Comparison of ENCODE assay signal across 38 cellular contexts in the genomic region with DNA sequence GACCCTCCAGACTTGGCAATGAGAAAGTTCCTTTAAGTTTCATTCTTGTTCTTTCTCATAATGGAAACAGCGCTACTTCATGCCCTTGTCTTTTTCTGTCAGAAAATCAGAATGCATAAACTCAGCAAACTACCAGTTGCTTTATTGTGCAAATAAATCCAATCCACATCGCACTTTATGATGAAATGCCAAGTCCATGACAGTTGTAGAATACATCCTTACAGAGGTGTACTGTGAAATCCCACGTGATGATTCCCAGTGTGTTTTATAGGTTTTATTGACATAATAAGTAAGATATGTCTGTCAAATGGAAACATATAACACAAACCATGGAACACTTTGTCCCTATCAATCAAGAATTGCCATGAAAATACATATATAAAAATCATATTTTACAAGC.
"Had no signal": no experiment of that assay in that cellular context is flagged by ENCODE, and none has a peak within 500 bp of the region (broad histone marks: within the 10 kb centered on the region; RNA-seq: fewer than 3 reads in every experiment).

No MANE protein-coding gene starts in this region.

- H3K9me3 ChIP-seq: ascending aorta had no signal

- H3K9me3 Mint-ChIP-seq: activated CD4-positive, alpha-beta memory T cell treated with anti-CD3 and anti-CD28 coated beads, Interleukin-2, amount 10 ng/mL, durations not matched to agents 7 days and 5 days; activated CD4-positive, alpha-beta T cell treated with anti-CD3 and anti-CD28 coated beads, Interleukin-2, amount 10 ng/mL, durations not matched to agents 7 days and 5 days; activated naive CD4-positive, alpha-beta T cell treated with anti-CD3 and anti-CD28 coated beads, Interleukin-2, amount 50 U/mL, for 24 hours; activated naive CD8-positive, alpha-beta T cell treated with anti-CD3 and anti-CD28 coated beads, Interleukin-2, amount 10 ng/mL, durations not matched to agents 7 days and 5 days; activated naive CD8-positive, alpha-beta T cell treated with anti-CD3 and anti-CD28 coated beads, Interleukin-2, amount 50 U/mL, for 24 hours; brain; T-helper 1 cell treated with Interleukin-12 subunit alpha and Interleukin-12 subunit beta and Interleukin-4 antibody, amounts not matched to agents 30 μg/mL and 1 μg/mL, for 36 hours had no signal

- H3K4me1 Mint-ChIP-seq: activated B cell treated with CpG ODN at 0.5 μM for 24 hours; activated CD4-positive, alpha-beta memory T cell treated with anti-CD3 and anti-CD28 coated beads, Interleukin-2, amount 10 ng/mL, durations not matched to agents 7 days and 5 days; activated CD4-positive, alpha-beta T cell treated with anti-CD3 and anti-CD28 coated beads for 36 hours; activated CD4-positive, alpha-beta T cell treated with anti-CD3 and anti-CD28 coated beads, Interleukin-2, amount 10 ng/mL, durations not matched to agents 7 days and 5 days; activated CD8-positive, alpha-beta memory T cell treated with anti-CD3 and anti-CD28 coated beads, Interleukin-2, amount 10 ng/mL, durations not matched to agents 7 days and 5 days; activated naive CD4-positive, alpha-beta T cell treated with anti-CD3 and anti-CD28 coated beads, Interleukin-2, amount 10 ng/mL, durations not matched to agents 7 days and 5 days; activated naive CD4-positive, alpha-beta T cell treated with anti-CD3 and anti-CD28 coated beads, Interleukin-2, amount 50 U/mL, for 24 hours; activated naive CD8-positive, alpha-beta T cell treated with anti-CD3 and anti-CD28 coated beads, Interleukin-2, amount 10 ng/mL, durations not matched to agents 7 days and 5 days; activated naive CD8-positive, alpha-beta T cell treated with anti-CD3 and anti-CD28 coated beads, Interleukin-2, amount 50 U/mL, for 24 hours; central memory CD8-positive, alpha-beta T cell had no signal

- H3K27ac ChIP-seq: ascending aorta, cardiac muscle cell, VCaP had no signal

- H3K27me3 ChIP-seq: ascending aorta, cardiac muscle cell had no signal

- DNase-seq: activated B cell treated with CpG ODN at 0.5 μM for 24 hours; activated CD4-positive, alpha-beta memory T cell treated with anti-CD3 and anti-CD28 coated beads, Interleukin-2, amount 10 ng/mL, durations not matched to agents 7 days and 5 days; activated CD4-positive, alpha-beta T cell treated with anti-CD3 and anti-CD28 coated beads for 1 hour; activated CD4-positive, alpha-beta T cell treated with anti-CD3 and anti-CD28 coated beads for 36 hours; activated CD4-positive, alpha-beta T cell treated with anti-CD3 and anti-CD28 coated beads for 48 hours; activated CD4-positive, alpha-beta T cell treated with anti-CD3 and anti-CD28 coated beads, Interleukin-2, amount 10 ng/mL, durations not matched to agents 7 days and 5 days; activated CD4-positive, alpha-beta T cell treated with anti-CD3 and anti-CD28 coated beads, Interleukin-2, amount 50 U/mL, for 48 hours; activated CD8-positive, alpha-beta memory T cell treated with anti-CD3 and anti-CD28 coated beads for 24 hours; activated CD8-positive, alpha-beta memory T cell treated with anti-CD3 and anti-CD28 coated beads, Interleukin-2, amount 10 ng/mL, durations not matched to agents 7 days and 5 days; activated CD8-positive, alpha-beta memory T cell treated with anti-CD3 and anti-CD28 coated beads, Interleukin-2, amount 50 U/mL, for 48 hours; activated CD8-positive, alpha-beta T cell treated with anti-CD3 and anti-CD28 coated beads, Interleukin-2, amount 10 ng/mL, durations not matched to agents 7 days and 5 days; activated effector memory CD4-positive, alpha-beta T cell treated with Interleukin-2 at 50 U/mL for 16 hours; activated gamma-delta T cell; activated naive CD4-positive, alpha-beta T cell treated with anti-CD3 and anti-CD28 coated beads, Interleukin-2, amount 10 ng/mL, durations not matched to agents 7 days and 5 days; activated naive CD4-positive, alpha-beta T cell treated with Interleukin-2 at 50 U/mL for 16 hours; activated naive CD8-positive, alpha-beta T cell treated with anti-CD3 and anti-CD28 coated beads, Interleukin-2, amount 10 ng/mL, durations not matched to agents 7 days and 5 days; activated naive CD8-positive, alpha-beta T cell treated with anti-CD3 and anti-CD28 coated beads, Interleukin-2, amount 50 U/mL, for 24 hours; activated T-cell treated with anti-CD3 and anti-CD28 coated beads, Interleukin-2, amount 50 U/mL, for 24 hours; activated T-cell treated with anti-CD3 and anti-CD28 coated beads, Interleukin-2, amount 50 U/mL, for 48 hours; amygdala; anterior cingulate cortex; caudate nucleus; cerebellar nuclear complex; T-helper 1 cell; T-helper 2 cell; T-helper 9 cell had no signal

- H3K36me3 ChIP-seq: ascending aorta, cardiac muscle cell had no signal

- FAIRE-seq: bronchial epithelial cell, TTC549 had no signal

- ATAC-seq: activated CD4-positive, alpha-beta T cell treated with anti-CD3 and anti-CD28 coated beads for 36 hours; activated CD8-positive, alpha-beta memory T cell treated with anti-CD3 and anti-CD28 coated beads, Interleukin-2, amount 10 ng/mL, durations not matched to agents 7 days and 5 days; activated CD8-positive, alpha-beta T cell treated with anti-CD3 and anti-CD28 coated beads, Interleukin-2, amount 10 ng/mL, durations not matched to agents 7 days and 5 days; activated naive CD8-positive, alpha-beta T cell treated with anti-CD3 and anti-CD28 coated beads, Interleukin-2, amount 50 U/mL, for 24 hours had no signal

- H3K36me3 Mint-ChIP-seq: activated CD8-positive, alpha-beta memory T cell treated with anti-CD3 and anti-CD28 coated beads, Interleukin-2, amount 10 ng/mL, durations not matched to agents 7 days and 5 days; activated naive CD4-positive, alpha-beta T cell treated with anti-CD3 and anti-CD28 coated beads, Interleukin-2, amount 10 ng/mL, durations not matched to agents 7 days and 5 days; activated naive CD4-positive, alpha-beta T cell treated with anti-CD3 and anti-CD28 coated beads, Interleukin-2, amount 50 U/mL, for 24 hours; activated naive CD8-positive, alpha-beta T cell; activated naive CD8-positive, alpha-beta T cell treated with anti-CD3 and anti-CD28 coated beads, Interleukin-2, amount 10 ng/mL, durations not matched to agents 7 days and 5 days; brain had no signal

- H3K4me3 ChIP-seq: ascending aorta, cardiac muscle cell had no signal

- H3K27ac Mint-ChIP-seq: activated B cell treated with CpG ODN at 0.5 μM for 24 hours; activated CD4-positive, alpha-beta memory T cell treated with anti-CD3 and anti-CD28 coated beads, Interleukin-2, amount 10 ng/mL, durations not matched to agents 7 days and 5 days; activated CD4-positive, alpha-beta T cell treated with anti-CD3 and anti-CD28 coated beads for 36 hours; activated CD4-positive, alpha-beta T cell treated with anti-CD3 and anti-CD28 coated beads, Interleukin-2, amount 10 ng/mL, durations not matched to agents 7 days and 5 days; activated CD8-positive, alpha-beta memory T cell treated with anti-CD3 and anti-CD28 coated beads, Interleukin-2, amount 10 ng/mL, durations not matched to agents 7 days and 5 days; activated CD8-positive, alpha-beta T cell treated with anti-CD3 and anti-CD28 coated beads, Interleukin-2, amount 10 ng/mL, durations not matched to agents 7 days and 5 days; activated naive CD4-positive, alpha-beta T cell treated with anti-CD3 and anti-CD28 coated beads, Interleukin-2, amount 10 ng/mL, durations not matched to agents 7 days and 5 days; activated naive CD4-positive, alpha-beta T cell treated with anti-CD3 and anti-CD28 coated beads, Interleukin-2, amount 50 U/mL, for 24 hours; activated naive CD8-positive, alpha-beta T cell; activated naive CD8-positive, alpha-beta T cell treated with anti-CD3 and anti-CD28 coated beads, Interleukin-2, amount 10 ng/mL, durations not matched to agents 7 days and 5 days; activated naive CD8-positive, alpha-beta T cell treated with anti-CD3 and anti-CD28 coated beads, Interleukin-2, amount 50 U/mL, for 24 hours; activated T-cell treated with anti-CD3 and anti-CD28 coated beads, Interleukin-2, amount 50 U/mL, for 24 hours; activated T-helper 2 cell treated with anti-CD3 and anti-CD28 coated beads, Interferon-gamma antibody, Interleukin-2, Interleukin-4, amounts not matched to agents 10 μg/mL and 5 μg/mL and 100 μg/mL, durations not matched to agents 14 hours and 24 hours and 36 hours; brain; T-helper 1 cell treated with Interleukin-12 subunit alpha and Interleukin-12 subunit beta and Interleukin-4 antibody, amounts not matched to agents 30 μg/mL and 1 μg/mL, for 36 hours; T-helper 2 cell treated with Interferon-gamma antibody and Interleukin-4, amounts not matched to agents 5 μg/mL and 100 μg/mL, for 36 hours had no signal

- H3K27me3 Mint-ChIP-seq: activated B cell treated with CpG ODN at 0.5 μM for 24 hours; activated CD4-positive, alpha-beta memory T cell treated with anti-CD3 and anti-CD28 coated beads, Interleukin-2, amount 10 ng/mL, durations not matched to agents 7 days and 5 days; activated CD4-positive, alpha-beta T cell treated with anti-CD3 and anti-CD28 coated beads for 36 hours; activated CD4-positive, alpha-beta T cell treated with anti-CD3 and anti-CD28 coated beads, Interleukin-2, amount 10 ng/mL, durations not matched to agents 7 days and 5 days; activated CD8-positive, alpha-beta memory T cell treated with anti-CD3 and anti-CD28 coated beads, Interleukin-2, amount 10 ng/mL, durations not matched to agents 7 days and 5 days; activated naive CD4-positive, alpha-beta T cell treated with anti-CD3 and anti-CD28 coated beads, Interleukin-2, amount 10 ng/mL, durations not matched to agents 7 days and 5 days; activated naive CD4-positive, alpha-beta T cell treated with anti-CD3 and anti-CD28 coated beads, Interleukin-2, amount 50 U/mL, for 24 hours; activated naive CD8-positive, alpha-beta T cell; activated naive CD8-positive, alpha-beta T cell treated with anti-CD3 and anti-CD28 coated beads, Interleukin-2, amount 10 ng/mL, durations not matched to agents 7 days and 5 days; activated naive CD8-positive, alpha-beta T cell treated with anti-CD3 and anti-CD28 coated beads, Interleukin-2, amount 50 U/mL, for 24 hours; activated T-cell treated with anti-CD3 and anti-CD28 coated beads, Interleukin-2, amount 50 U/mL, for 24 hours; brain; central memory CD8-positive, alpha-beta T cell had no signal

- H3K4me3 Mint-ChIP-seq: activated B cell treated with CpG ODN at 0.5 μM for 24 hours; activated CD4-positive, alpha-beta memory T cell treated with anti-CD3 and anti-CD28 coated beads, Interleukin-2, amount 10 ng/mL, durations not matched to agents 7 days and 5 days; activated CD4-positive, alpha-beta T cell treated with anti-CD3 and anti-CD28 coated beads for 36 hours; activated CD4-positive, alpha-beta T cell treated with anti-CD3 and anti-CD28 coated beads, Interleukin-2, amount 10 ng/mL, durations not matched to agents 7 days and 5 days; activated CD8-positive, alpha-beta memory T cell treated with anti-CD3 and anti-CD28 coated beads, Interleukin-2, amount 10 ng/mL, durations not matched to agents 7 days and 5 days; activated CD8-positive, alpha-beta T cell treated with anti-CD3 and anti-CD28 coated beads, Interleukin-2, amount 10 ng/mL, durations not matched to agents 7 days and 5 days; activated naive CD4-positive, alpha-beta T cell treated with anti-CD3 and anti-CD28 coated beads, Interleukin-2, amount 10 ng/mL, durations not matched to agents 7 days and 5 days; activated naive CD4-positive, alpha-beta T cell treated with anti-CD3 and anti-CD28 coated beads, Interleukin-2, amount 50 U/mL, for 24 hours; activated naive CD8-positive, alpha-beta T cell; activated naive CD8-positive, alpha-beta T cell treated with anti-CD3 and anti-CD28 coated beads, Interleukin-2, amount 10 ng/mL, durations not matched to agents 7 days and 5 days; activated naive CD8-positive, alpha-beta T cell treated with anti-CD3 and anti-CD28 coated beads, Interleukin-2, amount 50 U/mL, for 24 hours; activated T-cell treated with anti-CD3 and anti-CD28 coated beads, Interleukin-2, amount 50 U/mL, for 24 hours; brain; central memory CD8-positive, alpha-beta T cell; T-helper 1 cell treated with Interleukin-12 subunit alpha and Interleukin-12 subunit beta and Interleukin-4 antibody, amounts not matched to agents 30 μg/mL and 1 μg/mL, for 36 hours; T-helper 2 cell treated with Interferon-gamma antibody and Interleukin-4, amounts not matched to agents 5 μg/mL and 100 μg/mL, for 36 hours had no signal
